13 cellular contexts compared by ENCODE assay signal in genomic region chr5:157280927-157281326, GRCh38. TPM values are rescaled to one million over a fixed set of nuclear protein-coding genes. Genes with fewer than 3 reads are reported as not detected.
DNase-seq lines count a peak whose midpoint lies in the region; ATAC-seq and TF ChIP-seq lines count a peak whose summit lies in the region.
"Had no signal": no experiment of that assay in that cellular context is flagged by ENCODE, and none has a peak within 500 bp of the region (broad histone marks: within the 10 kb centered on the region; RNA-seq: fewer than 3 reads in every experiment).

No MANE protein-coding gene starts in this region.

- DNase-seq in CD1c-positive myeloid dendritic cell (ENCODE audit: extremely low spot score) (peak; percentile 12), memory B cell (ENCODE audit: low spot score in 2 of 2) (no peak), GM10266 (ENCODE audit: extremely low spot score) (no peak), suprapubic skin (ENCODE audit: low spot score in 2 of 2) (no peak), SKM-1 (lab: John Stamatoyannopoulos, UW; ENCODE audit: unreplicated experiment) (no peak)
- DNase-seq in activated naive CD8-positive, alpha-beta T cell treated with anti-CD3 and anti-CD28 coated beads, Interleukin-2, amount 10 ng/mL, durations not matched to agents 7 days and 5 days, result no peak
- DNase-seq: activated effector memory CD4-positive, alpha-beta T cell treated with Interleukin-2 at 50 U/mL for 16 hours; DMS79; effector memory CD4-positive, alpha-beta T cell; NCI-H187; right lobe of liver had no signal

- no peaks in the 10 kb centered on the region for H3K27me3 ChIP-seq in suprapubic skin
- H3K27me3 ChIP-seq: right lobe of liver had no signal

- H3K4me3 ChIP-seq in HEK293 (ENCODE audit: low read depth, low read length) (no peak overlapping the region), suprapubic skin (no peak overlapping the region)
- H3K4me3 ChIP-seq: right lobe of liver had no signal

- no peak for ATAC-seq in activated naive CD8-positive, alpha-beta T cell treated with anti-CD3 and anti-CD28 coated beads, Interleukin-2, amount 10 ng/mL, durations not matched to agents 7 days and 5 days (ENCODE audit: low read depth)
- no peak for ATAC-seq in memory B cell (ENCODE audit: low read depth)
- no peak for ATAC-seq in HG03280 (IDR thresholded peaks at IDR 0.05; ENCODE audit: unreplicated experiment)
- ATAC-seq: right lobe of liver had no signal

- no peak for TF ChIP-seq EP300 in suprapubic skin (IDR thresholded peaks at IDR 0.05)

- peaks cover 72% of the 10 kb centered on the region for H3K4me1 Mint-ChIP-seq in activated naive CD8-positive, alpha-beta T cell treated with anti-CD3 and anti-CD28 coated beads, Interleukin-2, amount 10 ng/mL, durations not matched to agents 7 days and 5 days
- peaks cover 61% of the 10 kb centered on the region for H3K4me1 Mint-ChIP-seq in memory B cell

- POLR2A ChIA-PET in HEK293 (lab: Yijun Ruan, JAX), result no interaction called here
- POLR2A ChIA-PET in activated naive CD8-positive, alpha-beta T cell treated with anti-CD3 and anti-CD28 coated beads, Interleukin-2, amount 10 ng/mL, durations not matched to agents 7 days and 5 days (lab: Charles Lee), result interaction anchor here (0.7 kb wide), 1 partner anchor 81 kb away, joined by 4 read pairs; no protein-coding TSS in a partner anchor

- peaks cover 0 to 12% of the 10 kb centered on the region in 2 experiments; a peak in 1 of 3 replicates for H3K36me3 ChIP-seq in HEK293 (ENCODE audit: control insufficient read depth in 2 of 2, insufficient read depth in 1 of 2, low read length in 2 of 2)
- H3K36me3 ChIP-seq in suprapubic skin, result no peaks in the 10 kb centered on the region
- H3K36me3 ChIP-seq: right lobe of liver had no signal

- H3K9me3 Mint-ChIP-seq in activated naive CD8-positive, alpha-beta T cell treated with anti-CD3 and anti-CD28 coated beads, Interleukin-2, amount 10 ng/mL, durations not matched to agents 7 days and 5 days, result peaks cover 1% of the 10 kb centered on the region
- no peaks in the 10 kb centered on the region for H3K9me3 Mint-ChIP-seq in memory B cell

- peak overlapping the region; percentile 56 for H3K27ac Mint-ChIP-seq in activated naive CD8-positive, alpha-beta T cell treated with anti-CD3 and anti-CD28 coated beads, Interleukin-2, amount 10 ng/mL, durations not matched to agents 7 days and 5 days
- H3K27ac Mint-ChIP-seq in memory B cell, result peak overlapping the region; percentile 74

- peaks cover 36% of the 10 kb centered on the region for H3K36me3 Mint-ChIP-seq in activated naive CD8-positive, alpha-beta T cell treated with anti-CD3 and anti-CD28 coated beads, Interleukin-2, amount 10 ng/mL, durations not matched to agents 7 days and 5 days
- H3K36me3 Mint-ChIP-seq in memory B cell, result peaks cover 12% of the 10 kb centered on the region

- CTCF ChIA-PET in HEK293 (lab: Yijun Ruan, JAX), result no interaction called here

- no peak for TF ChIP-seq CTCF in HEK293 (tag by site-specific recombination; IDR thresholded peaks at IDR 0.05)
- no peak for TF ChIP-seq CTCF in GM10266 (IDR thresholded peaks at IDR 0.05; ENCODE audit: control insufficient read depth, insufficient read depth, low read depth, missing control alignments)
- no peak for TF ChIP-seq CTCF in suprapubic skin (IDR thresholded peaks at IDR 0.05)

- H3K9me3 ChIP-seq in HEK293 (ENCODE audit: control insufficient read depth, insufficient read depth, low read depth, low read length) (no peaks in the 10 kb centered on the region), suprapubic skin (no peaks in the 10 kb centered on the region)
- H3K9me3 ChIP-seq: right lobe of liver had no signal

- 48% methylated on average over 3 of the region's 3 CpGs for WGBS in suprapubic skin

- H3K4me1 ChIP-seq in HEK293 (ENCODE audit: control insufficient read depth, insufficient read depth, low read length) (no peaks in the 10 kb centered on the region), suprapubic skin (peaks cover 3% of the 10 kb centered on the region)

- H3K4me3 Mint-ChIP-seq in activated naive CD8-positive, alpha-beta T cell treated with anti-CD3 and anti-CD28 coated beads, Interleukin-2, amount 10 ng/mL, durations not matched to agents 7 days and 5 days, result no peak overlapping the region
- H3K4me3 Mint-ChIP-seq in memory B cell, result peak overlapping the region; percentile 30

- H3K27ac ChIP-seq in HEK293 (ENCODE audit: extremely low read depth, low read depth, low read length) (no peak overlapping the region), suprapubic skin (no peak overlapping the region)
- H3K27ac ChIP-seq: right lobe of liver had no signal

- no peaks in the 10 kb centered on the region for H3K27me3 Mint-ChIP-seq in activated naive CD8-positive, alpha-beta T cell treated with anti-CD3 and anti-CD28 coated beads, Interleukin-2, amount 10 ng/mL, durations not matched to agents 7 days and 5 days
- H3K27me3 Mint-ChIP-seq in memory B cell, result no peaks in the 10 kb centered on the region

- TF ChIP-seq POLR2A in suprapubic skin (IDR thresholded peaks at IDR 0.05), result no peak

TF ChIP-seq in HEK293, 187 proteins besides CTCF, POLR2A, EP300 and RAD21 (continues in another document):
- TF ChIP-seq ZNF146 (tag by site-specific recombination; IDR thresholded peaks at IDR 0.05), result no peak
- TF ChIP-seq ZNF629 (tag by site-specific recombination; IDR thresholded peaks at IDR 0.05), result peak; percentile 70
- TF ChIP-seq ZBTB11 (tag by site-specific recombination; conservative IDR thresholded peaks at IDR 0.05; ENCODE audit: low read depth), result peak; percentile 53; the same call in 1 of the 2 replicates
- TF ChIP-seq ATF2 (tag by site-specific recombination; IDR thresholded peaks at IDR 0.05; ENCODE audit: low read depth), result peak; percentile 10; the same call in 1 of the 2 replicates
- TF ChIP-seq ZBTB17 (tag by site-specific recombination; IDR thresholded peaks at IDR 0.05), result no peak
- TF ChIP-seq ZNF449 (tag by site-specific recombination; IDR thresholded peaks at IDR 0.05), result no peak
- TF ChIP-seq PRDM6 (tag by site-specific recombination; IDR thresholded peaks at IDR 0.05), result 0 out of 2 replicates have a peak, but pooled peaks have one; percentile 28

RNA-seq across cellular contexts. Expression of gene CYFIP2, which starts 15.0 kb away (rescaled TPM):
- 100 to 1,000 TPM; 458 to 480 TPM for total RNA-seq in activated naive CD8-positive, alpha-beta T cell treated with anti-CD3 and anti-CD28 coated beads, Interleukin-2, amount 10 ng/mL, durations not matched to agents 7 days and 5 days
- total RNA-seq in suprapubic skin, result 10 to 100 TPM; 12.7 to 17.1 (median 14.9) TPM

Comparison
In these comparisons a context has a peak if more than half of its experiments do, and no peak if none do; other contexts are left out.
1. RNA of gene CYFIP2, which starts 15.0 kb away (total RNA-seq): 458 to 480 TPM in activated naive CD8-positive, alpha-beta T cell treated with anti-CD3 and anti-CD28 coated beads, Interleukin-2, amount 10 ng/mL, durations not matched to agents 7 days and 5 days; 12.7 to 17.1 TPM in suprapubic skin; every median in the first group is over 10 times any median in the second.